1 cellular context compared by ENCODE assay signal in the genomic region with DNA sequence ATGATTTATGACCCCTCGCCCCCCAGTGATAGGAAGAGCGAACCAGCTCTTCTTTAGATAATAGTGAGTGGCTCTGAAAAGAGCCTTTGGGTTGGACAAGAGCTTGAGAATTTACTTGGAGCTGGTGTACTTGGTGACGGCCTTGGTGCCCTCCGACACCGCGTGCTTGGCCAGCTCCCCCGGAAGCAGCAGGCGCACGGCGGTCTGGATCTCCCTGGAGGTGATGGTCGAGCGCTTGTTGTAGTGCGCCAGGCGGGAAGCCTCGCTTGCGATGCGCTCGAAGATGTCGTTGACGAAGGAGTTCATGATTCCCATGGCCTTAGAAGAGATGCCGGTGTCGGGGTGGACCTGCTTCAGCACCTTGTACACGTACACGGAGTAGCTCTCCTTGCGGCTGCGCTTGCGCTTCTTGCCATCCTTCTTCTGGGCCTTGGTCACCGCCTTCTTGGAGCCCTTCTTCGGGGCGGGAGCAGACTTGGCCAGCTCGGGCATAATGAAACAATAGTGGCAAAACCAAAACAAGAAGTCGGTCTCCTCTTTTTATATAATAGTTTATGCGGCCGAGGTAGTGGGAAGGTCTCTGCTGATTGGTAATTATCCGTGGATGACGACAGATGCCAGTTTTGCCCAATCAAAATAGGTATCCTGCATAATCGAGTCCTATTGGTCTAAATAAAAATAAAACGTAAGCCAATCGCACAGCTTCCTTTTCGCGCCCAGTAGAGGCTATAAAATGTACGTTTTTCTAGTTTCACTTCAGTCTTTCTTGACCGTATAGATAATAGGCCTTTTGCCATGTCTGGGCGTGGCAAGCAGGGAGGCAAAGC.
TF ChIP-seq lines count a peak whose summit lies in the region.
"Not testable (repeated sequence)": the region's sequence is repeated elsewhere in the genome, so short reads cannot be mapped to it uniquely, and the experiment has no call there.

No MANE protein-coding gene starts in this region.

TF ChIP-seq in K562, 482 proteins besides CTCF, POLR2A, EP300 and RAD21 (continued from another document and continues in another):
- TF ChIP-seq, protein P1, sequence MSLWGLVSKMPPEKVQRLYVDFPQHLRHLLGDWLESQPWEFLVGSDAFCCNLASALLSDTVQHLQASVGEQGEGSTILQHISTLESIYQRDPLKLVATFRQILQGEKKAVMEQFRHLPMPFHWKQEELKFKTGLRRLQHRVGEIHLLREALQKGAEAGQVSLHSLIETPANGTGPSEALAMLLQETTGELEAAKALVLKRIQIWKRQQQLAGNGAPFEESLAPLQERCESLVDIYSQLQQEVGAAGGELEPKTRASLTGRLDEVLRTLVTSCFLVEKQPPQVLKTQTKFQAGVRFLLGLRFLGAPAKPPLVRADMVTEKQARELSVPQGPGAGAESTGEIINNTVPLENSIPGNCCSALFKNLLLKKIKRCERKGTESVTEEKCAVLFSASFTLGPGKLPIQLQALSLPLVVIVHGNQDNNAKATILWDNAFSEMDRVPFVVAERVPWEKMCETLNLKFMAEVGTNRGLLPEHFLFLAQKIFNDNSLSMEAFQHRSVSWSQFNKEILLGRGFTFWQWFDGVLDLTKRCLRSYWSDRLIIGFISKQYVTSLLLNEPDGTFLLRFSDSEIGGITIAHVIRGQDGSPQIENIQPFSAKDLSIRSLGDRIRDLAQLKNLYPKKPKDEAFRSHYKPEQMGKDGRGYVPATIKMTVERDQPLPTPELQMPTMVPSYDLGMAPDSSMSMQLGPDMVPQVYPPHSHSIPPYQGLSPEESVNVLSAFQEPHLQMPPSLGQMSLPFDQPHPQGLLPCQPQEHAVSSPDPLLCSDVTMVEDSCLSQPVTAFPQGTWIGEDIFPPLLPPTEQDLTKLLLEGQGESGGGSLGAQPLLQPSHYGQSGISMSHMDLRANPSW (CRISPR knock-in tag; IDR thresholded peaks at IDR 0.05) = peak; percentile 59
- TF ChIP-seq GABPA (tag; conservative IDR thresholded peaks at IDR 0.05; ENCODE audit: low read depth) = peak; percentile 45; the same call in 1 of the 2 replicates
- peak; percentile 11; the same call in 1 of the 2 replicates for TF ChIP-seq BACH1 (tag; IDR thresholded peaks at IDR 0.05)
- TF ChIP-seq HDAC1 (IDR thresholded peaks at IDR 0.05) = peak; percentile 53 to 74; a peak in 3 of 4 replicates
- TF ChIP-seq, protein P2, sequence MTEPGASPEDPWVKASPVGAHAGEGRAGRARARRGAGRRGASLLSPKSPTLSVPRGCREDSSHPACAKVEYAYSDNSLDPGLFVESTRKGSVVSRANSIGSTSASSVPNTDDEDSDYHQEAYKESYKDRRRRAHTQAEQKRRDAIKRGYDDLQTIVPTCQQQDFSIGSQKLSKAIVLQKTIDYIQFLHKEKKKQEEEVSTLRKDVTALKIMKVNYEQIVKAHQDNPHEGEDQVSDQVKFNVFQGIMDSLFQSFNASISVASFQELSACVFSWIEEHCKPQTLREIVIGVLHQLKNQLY (CRISPR knock-in tag; conservative IDR thresholded peaks at IDR 0.05) = 0 out of 4 replicates have a peak, but pooled peaks of 1 of the 2 experiments have one; percentile 77
- TF ChIP-seq, protein P3, sequence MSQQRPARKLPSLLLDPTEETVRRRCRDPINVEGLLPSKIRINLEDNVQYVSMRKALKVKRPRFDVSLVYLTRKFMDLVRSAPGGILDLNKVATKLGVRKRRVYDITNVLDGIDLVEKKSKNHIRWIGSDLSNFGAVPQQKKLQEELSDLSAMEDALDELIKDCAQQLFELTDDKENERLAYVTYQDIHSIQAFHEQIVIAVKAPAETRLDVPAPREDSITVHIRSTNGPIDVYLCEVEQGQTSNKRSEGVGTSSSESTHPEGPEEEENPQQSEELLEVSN (IDR thresholded peaks at IDR 0.05; ENCODE audit: borderline replicate concordance in 1 of 2, extremely low read depth in 1 of 2, insufficient read depth in 1 of 2, insufficient read length in 1 of 2, low read depth in 1 of 2, low read length in 1 of 2, poor library complexity in 1 of 2, severe bottlenecking in 1 of 2) = peak in 1 of 2 experiments; percentile 80
- TF ChIP-seq ZNF239 (CRISPR knock-in tag; IDR thresholded peaks at IDR 0.05) = peak; percentile 7; the same call in 1 of the 2 replicates
- TF ChIP-seq, protein P4, sequence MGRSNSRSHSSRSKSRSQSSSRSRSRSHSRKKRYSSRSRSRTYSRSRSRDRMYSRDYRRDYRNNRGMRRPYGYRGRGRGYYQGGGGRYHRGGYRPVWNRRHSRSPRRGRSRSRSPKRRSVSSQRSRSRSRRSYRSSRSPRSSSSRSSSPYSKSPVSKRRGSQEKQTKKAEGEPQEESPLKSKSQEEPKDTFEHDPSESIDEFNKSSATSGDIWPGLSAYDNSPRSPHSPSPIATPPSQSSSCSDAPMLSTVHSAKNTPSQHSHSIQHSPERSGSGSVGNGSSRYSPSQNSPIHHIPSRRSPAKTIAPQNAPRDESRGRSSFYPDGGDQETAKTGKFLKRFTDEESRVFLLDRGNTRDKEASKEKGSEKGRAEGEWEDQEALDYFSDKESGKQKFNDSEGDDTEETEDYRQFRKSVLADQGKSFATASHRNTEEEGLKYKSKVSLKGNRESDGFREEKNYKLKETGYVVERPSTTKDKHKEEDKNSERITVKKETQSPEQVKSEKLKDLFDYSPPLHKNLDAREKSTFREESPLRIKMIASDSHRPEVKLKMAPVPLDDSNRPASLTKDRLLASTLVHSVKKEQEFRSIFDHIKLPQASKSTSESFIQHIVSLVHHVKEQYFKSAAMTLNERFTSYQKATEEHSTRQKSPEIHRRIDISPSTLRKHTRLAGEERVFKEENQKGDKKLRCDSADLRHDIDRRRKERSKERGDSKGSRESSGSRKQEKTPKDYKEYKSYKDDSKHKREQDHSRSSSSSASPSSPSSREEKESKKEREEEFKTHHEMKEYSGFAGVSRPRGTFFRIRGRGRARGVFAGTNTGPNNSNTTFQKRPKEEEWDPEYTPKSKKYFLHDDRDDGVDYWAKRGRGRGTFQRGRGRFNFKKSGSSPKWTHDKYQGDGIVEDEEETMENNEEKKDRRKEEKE (IDR thresholded peaks at IDR 0.05; ENCODE audit: borderline replicate concordance in 1 of 2, control insufficient read depth in 1 of 2, low read depth in 2 of 2, low read length in 1 of 2) = peak in 1 of 2 experiments; percentile 70; a peak in 1 of 4 replicates
- peak; percentile 76 for TF ChIP-seq RFX5 (IDR thresholded peaks at IDR 0.05; ENCODE audit: low read depth, low read length)
- TF ChIP-seq POLR2H (tag; IDR thresholded peaks at IDR 0.05; ENCODE audit: low read depth) = peak; percentile 98
- TF ChIP-seq, protein P5, sequence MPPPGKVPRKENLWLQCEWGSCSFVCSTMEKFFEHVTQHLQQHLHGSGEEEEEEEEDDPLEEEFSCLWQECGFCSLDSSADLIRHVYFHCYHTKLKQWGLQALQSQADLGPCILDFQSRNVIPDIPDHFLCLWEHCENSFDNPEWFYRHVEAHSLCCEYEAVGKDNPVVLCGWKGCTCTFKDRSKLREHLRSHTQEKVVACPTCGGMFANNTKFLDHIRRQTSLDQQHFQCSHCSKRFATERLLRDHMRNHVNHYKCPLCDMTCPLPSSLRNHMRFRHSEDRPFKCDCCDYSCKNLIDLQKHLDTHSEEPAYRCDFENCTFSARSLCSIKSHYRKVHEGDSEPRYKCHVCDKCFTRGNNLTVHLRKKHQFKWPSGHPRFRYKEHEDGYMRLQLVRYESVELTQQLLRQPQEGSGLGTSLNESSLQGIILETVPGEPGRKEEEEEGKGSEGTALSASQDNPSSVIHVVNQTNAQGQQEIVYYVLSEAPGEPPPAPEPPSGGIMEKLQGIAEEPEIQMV (tag; conservative IDR thresholded peaks at IDR 0.05; ENCODE audit: low read depth) = 0 out of 2 replicates have a peak, but pooled peaks have one; percentile 34
- TF ChIP-seq NR4A1 (CRISPR knock-in tag; IDR thresholded peaks at IDR 0.05) = not testable (repeated sequence)
- TF ChIP-seq NR4A1 (tag; IDR thresholded peaks at IDR 0.05) = 0 out of 2 replicates have a peak, but pooled peaks have one; percentile 19
- TF ChIP-seq, protein P6, sequence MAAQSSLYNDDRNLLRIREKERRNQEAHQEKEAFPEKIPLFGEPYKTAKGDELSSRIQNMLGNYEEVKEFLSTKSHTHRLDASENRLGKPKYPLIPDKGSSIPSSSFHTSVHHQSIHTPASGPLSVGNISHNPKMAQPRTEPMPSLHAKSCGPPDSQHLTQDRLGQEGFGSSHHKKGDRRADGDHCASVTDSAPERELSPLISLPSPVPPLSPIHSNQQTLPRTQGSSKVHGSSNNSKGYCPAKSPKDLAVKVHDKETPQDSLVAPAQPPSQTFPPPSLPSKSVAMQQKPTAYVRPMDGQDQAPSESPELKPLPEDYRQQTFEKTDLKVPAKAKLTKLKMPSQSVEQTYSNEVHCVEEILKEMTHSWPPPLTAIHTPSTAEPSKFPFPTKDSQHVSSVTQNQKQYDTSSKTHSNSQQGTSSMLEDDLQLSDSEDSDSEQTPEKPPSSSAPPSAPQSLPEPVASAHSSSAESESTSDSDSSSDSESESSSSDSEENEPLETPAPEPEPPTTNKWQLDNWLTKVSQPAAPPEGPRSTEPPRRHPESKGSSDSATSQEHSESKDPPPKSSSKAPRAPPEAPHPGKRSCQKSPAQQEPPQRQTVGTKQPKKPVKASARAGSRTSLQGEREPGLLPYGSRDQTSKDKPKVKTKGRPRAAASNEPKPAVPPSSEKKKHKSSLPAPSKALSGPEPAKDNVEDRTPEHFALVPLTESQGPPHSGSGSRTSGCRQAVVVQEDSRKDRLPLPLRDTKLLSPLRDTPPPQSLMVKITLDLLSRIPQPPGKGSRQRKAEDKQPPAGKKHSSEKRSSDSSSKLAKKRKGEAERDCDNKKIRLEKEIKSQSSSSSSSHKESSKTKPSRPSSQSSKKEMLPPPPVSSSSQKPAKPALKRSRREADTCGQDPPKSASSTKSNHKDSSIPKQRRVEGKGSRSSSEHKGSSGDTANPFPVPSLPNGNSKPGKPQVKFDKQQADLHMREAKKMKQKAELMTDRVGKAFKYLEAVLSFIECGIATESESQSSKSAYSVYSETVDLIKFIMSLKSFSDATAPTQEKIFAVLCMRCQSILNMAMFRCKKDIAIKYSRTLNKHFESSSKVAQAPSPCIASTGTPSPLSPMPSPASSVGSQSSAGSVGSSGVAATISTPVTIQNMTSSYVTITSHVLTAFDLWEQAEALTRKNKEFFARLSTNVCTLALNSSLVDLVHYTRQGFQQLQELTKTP (IDR thresholded peaks at IDR 0.05; ENCODE audit: low read depth in 1 of 2, partially characterized antibody in 2 of 2) = peak in 1 of 2 experiments; percentile 20
- TF ChIP-seq, protein P7, sequence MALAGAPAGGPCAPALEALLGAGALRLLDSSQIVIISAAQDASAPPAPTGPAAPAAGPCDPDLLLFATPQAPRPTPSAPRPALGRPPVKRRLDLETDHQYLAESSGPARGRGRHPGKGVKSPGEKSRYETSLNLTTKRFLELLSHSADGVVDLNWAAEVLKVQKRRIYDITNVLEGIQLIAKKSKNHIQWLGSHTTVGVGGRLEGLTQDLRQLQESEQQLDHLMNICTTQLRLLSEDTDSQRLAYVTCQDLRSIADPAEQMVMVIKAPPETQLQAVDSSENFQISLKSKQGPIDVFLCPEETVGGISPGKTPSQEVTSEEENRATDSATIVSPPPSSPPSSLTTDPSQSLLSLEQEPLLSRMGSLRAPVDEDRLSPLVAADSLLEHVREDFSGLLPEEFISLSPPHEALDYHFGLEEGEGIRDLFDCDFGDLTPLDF (CRISPR knock-in tag; IDR thresholded peaks at IDR 0.05) = peak; percentile 99
- TF ChIP-seq FOXK1 (CRISPR knock-in tag; IDR thresholded peaks at IDR 0.05; ENCODE audit: borderline replicate concordance) = peak; percentile 8; the same call in 1 of the 2 replicates
- peak; percentile 60 for TF ChIP-seq NEUROD1 (IDR thresholded peaks at IDR 0.05; ENCODE audit: borderline replicate concordance, low read depth, low read length, partially characterized antibody)
- TF ChIP-seq, protein P8, sequence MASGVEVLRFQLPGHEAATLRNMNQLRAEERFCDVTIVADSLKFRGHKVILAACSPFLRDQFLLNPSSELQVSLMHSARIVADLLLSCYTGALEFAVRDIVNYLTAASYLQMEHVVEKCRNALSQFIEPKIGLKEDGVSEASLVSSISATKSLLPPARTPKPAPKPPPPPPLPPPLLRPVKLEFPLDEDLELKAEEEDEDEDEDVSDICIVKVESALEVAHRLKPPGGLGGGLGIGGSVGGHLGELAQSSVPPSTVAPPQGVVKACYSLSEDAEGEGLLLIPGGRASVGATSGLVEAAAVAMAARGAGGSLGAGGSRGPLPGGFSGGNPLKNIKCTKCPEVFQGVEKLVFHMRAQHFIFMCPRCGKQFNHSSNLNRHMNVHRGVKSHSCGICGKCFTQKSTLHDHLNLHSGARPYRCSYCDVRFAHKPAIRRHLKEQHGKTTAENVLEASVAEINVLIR (CRISPR knock-in tag; IDR thresholded peaks at IDR 0.05) = peak; percentile 74
- peak; percentile 28; the same call in 1 of the 2 replicates for TF ChIP-seq TAF7 (tag; IDR thresholded peaks at IDR 0.05)
- TF ChIP-seq TRIM24 (IDR thresholded peaks at IDR 0.05) = 0 out of 4 replicates have a peak, but pooled peaks have one; percentile 10 to 28
- TF ChIP-seq FOS (IDR thresholded peaks at IDR 0.05; ENCODE audit: extremely low read depth, insufficient read length) = peak; percentile 89
- peak; percentile 90; the same call in 1 of the 2 replicates for TF ChIP-seq CHCHD3 (CRISPR knock-in tag; IDR thresholded peaks at IDR 0.05)
- 0 out of 2 replicates have a peak, but pooled peaks have one; percentile 4 for TF ChIP-seq ETV1 (tag; conservative IDR thresholded peaks at IDR 0.05; ENCODE audit: low read depth)
- TF ChIP-seq, protein P9, sequence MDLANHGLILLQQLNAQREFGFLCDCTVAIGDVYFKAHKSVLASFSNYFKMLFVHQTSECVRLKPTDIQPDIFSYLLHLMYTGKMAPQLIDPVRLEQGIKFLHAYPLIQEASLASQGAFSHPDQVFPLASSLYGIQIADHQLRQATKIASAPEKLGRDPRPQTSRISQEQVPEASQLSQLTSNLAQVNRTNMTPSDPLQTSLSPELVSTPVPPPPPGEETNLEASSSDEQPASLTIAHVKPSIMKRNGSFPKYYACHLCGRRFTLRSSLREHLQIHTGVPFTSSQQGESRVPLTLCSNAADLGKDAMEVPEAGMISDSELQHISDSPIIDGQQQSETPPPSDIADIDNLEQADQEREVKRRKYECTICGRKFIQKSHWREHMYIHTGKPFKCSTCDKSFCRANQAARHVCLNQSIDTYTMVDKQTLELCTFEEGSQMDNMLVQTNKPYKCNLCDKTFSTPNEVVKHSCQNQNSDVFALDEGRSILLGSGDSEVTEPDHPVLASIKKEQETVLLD (IDR thresholded peaks at IDR 0.05) = peak; percentile 41; the same call in 1 of the 2 replicates
- TF ChIP-seq, protein P10, sequence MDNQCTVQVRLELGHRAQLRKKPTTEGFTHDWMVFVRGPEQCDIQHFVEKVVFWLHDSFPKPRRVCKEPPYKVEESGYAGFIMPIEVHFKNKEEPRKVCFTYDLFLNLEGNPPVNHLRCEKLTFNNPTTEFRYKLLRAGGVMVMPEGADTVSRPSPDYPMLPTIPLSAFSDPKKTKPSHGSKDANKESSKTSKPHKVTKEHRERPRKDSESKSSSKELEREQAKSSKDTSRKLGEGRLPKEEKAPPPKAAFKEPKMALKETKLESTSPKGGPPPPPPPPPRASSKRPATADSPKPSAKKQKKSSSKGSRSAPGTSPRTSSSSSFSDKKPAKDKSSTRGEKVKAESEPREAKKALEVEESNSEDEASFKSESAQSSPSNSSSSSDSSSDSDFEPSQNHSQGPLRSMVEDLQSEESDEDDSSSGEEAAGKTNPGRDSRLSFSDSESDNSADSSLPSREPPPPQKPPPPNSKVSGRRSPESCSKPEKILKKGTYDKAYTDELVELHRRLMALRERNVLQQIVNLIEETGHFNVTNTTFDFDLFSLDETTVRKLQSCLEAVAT (IDR thresholded peaks at IDR 0.05) = peak; percentile 91 to 94
- TF ChIP-seq PML (IDR thresholded peaks at IDR 0.05; ENCODE audit: low read length) = peak; percentile 90
- peak; percentile 77; the same call in 1 of the 2 replicates for TF ChIP-seq ZBED1 (IDR thresholded peaks at IDR 0.05)
- peak; percentile 93 for TF ChIP-seq POLR2B (IDR thresholded peaks at IDR 0.05; ENCODE audit: low read depth, partially characterized antibody)
- peak; percentile 92 for TF ChIP-seq RBM25 (IDR thresholded peaks at IDR 0.05; ENCODE audit: low read depth, low read length, severe bottlenecking)
- peak; percentile 94 for TF ChIP-seq SUPT5H (IDR thresholded peaks at IDR 0.05)
- peak; percentile 60 for TF ChIP-seq NFIC (IDR thresholded peaks at IDR 0.05)
- TF ChIP-seq GATA2 (CRISPR knock-in tag; IDR thresholded peaks at IDR 0.05) = peak; percentile 28; the same call in 1 of the 2 replicates
- 0 out of 2 replicates have a peak, but pooled peaks have one; percentile 44 for TF ChIP-seq KDM2B (CRISPR knock-in tag; IDR thresholded peaks at IDR 0.05)
